18 cellular contexts compared by ENCODE assay signal in the genomic region with DNA sequence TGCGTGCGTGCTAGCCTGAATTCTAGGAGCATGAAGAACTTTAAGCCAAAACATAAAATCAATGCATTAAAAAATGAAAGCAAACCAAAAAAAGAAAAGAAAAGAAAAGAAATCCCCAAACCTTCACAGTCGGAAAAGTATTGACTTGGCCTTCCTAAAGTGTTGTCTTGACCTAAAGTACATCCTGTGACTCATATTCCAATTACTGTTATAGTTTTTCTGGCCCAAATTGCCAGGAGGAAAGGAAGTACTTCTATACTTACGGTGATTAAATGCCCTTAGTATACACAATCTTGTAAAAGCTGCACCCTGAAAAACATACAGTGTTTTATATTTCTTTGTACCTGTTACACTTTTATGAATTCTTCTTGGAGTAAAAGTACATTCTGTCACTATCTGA.
DNase-seq lines count a peak whose midpoint lies in the region; ATAC-seq and TF ChIP-seq lines count a peak whose summit lies in the region.
"Had no signal": no experiment of that assay in that cellular context is flagged by ENCODE, and none has a peak within 500 bp of the region (broad histone marks: within the 10 kb centered on the region; RNA-seq: fewer than 3 reads in every experiment).

No MANE protein-coding gene starts in this region.

- ATAC-seq in GM18870 (IDR thresholded peaks at IDR 0.05; ENCODE audit: unreplicated experiment) (no peak), HG02885 (IDR thresholded peaks at IDR 0.05; ENCODE audit: poor library complexity, unreplicated experiment) (no peak), HG02588 (IDR thresholded peaks at IDR 0.05; ENCODE audit: unreplicated experiment) (no peak)
- ATAC-seq: GM23338; left lobe of liver; stimulated activated naive CD8-positive, alpha-beta T cell treated with anti-CD3 and anti-CD28 coated beads, Interleukin-15, Interleukin-2, amounts not matched to agents 100 U/mL and 50 U/mL, for 24 hours had no signal

- no peak overlapping the region for H3K4me3 ChIP-seq in cardiac fibroblast (replicated peaks in 1 of 2; ENCODE audit: low read depth in 2 of 2, low read length in 2 of 2)
- H3K4me3 ChIP-seq: GM23338, SJCRH30 had no signal

- DNase-seq in COLO829 (ENCODE audit: low spot score) (peak; percentile 42), M059J (ENCODE audit: low read depth) (peak; percentile 52), cardiac fibroblast (ENCODE audit: low read depth in 2 of 2) (peak; percentile 66 to 71), iris pigment epithelial cell (ENCODE audit: low read depth) (peak; percentile 72), NCI-H1694 (lab: John Stamatoyannopoulos, UW) (no peak)
- DNase-seq: activated B cell treated with CpG ODN at 0.5 μM for 24 hours; CD4-positive, CD25-positive, alpha-beta regulatory T cell; DMS53; effector CD4-positive, alpha-beta T cell; NCI-H2081 treated with DMSO at 0.1 percent for 48 hours; SJCRH30; stimulated activated naive CD8-positive, alpha-beta T cell treated with anti-CD3 and anti-CD28 coated beads, Interleukin-15, Interleukin-2, amounts not matched to agents 100 U/mL and 50 U/mL, for 24 hours; trophoblast cell had no signal

- TF ChIP-seq CTCF in cardiac fibroblast (IDR thresholded peaks at IDR 0.05; ENCODE audit: low read depth, low read length): no peak
